ENCODE assay signal across 8 cellular contexts in genomic region chr16:89922884-89923639, GRCh38.
DNase-seq lines count a peak whose midpoint lies in the region; ATAC-seq and TF ChIP-seq lines count a peak whose summit lies in the region.

TSS of gene TUBB3 (plus strand) at chr16:89923342. CDS start at chr16:89923402, 60 bp downstream.

- H3K27ac Mint-ChIP-seq in activated naive CD8-positive, alpha-beta T cell treated with anti-CD3 and anti-CD28 coated beads, Interleukin-2, amount 50 U/mL, for 24 hours: no peak within 1 kb of the TSS

- CTCF ChIA-PET in HEK293T (lab: Yijun Ruan, JAX): interaction anchor here (0.6 to 2.2 kb wide), 3 partner anchors 12 to 187 kb away, joined by 6 to 16 read pairs (median 8); no protein-coding TSS in a partner anchor

- no peaks in the 10 kb centered on the region for H3K9me3 ChIP-seq in neuron (ENCODE audit: low read length)

- peak; percentile 18 for ATAC-seq in activated naive CD8-positive, alpha-beta T cell treated with anti-CD3 and anti-CD28 coated beads, Interleukin-2, amount 50 U/mL, for 24 hours
- ATAC-seq in GM19463 (IDR thresholded peaks at IDR 0.05; ENCODE audit: unreplicated experiment): no peak
- ATAC-seq in GM19324 (IDR thresholded peaks at IDR 0.05; ENCODE audit: low FRiP score, unreplicated experiment): no peak

- H3K4me3 Mint-ChIP-seq in activated naive CD8-positive, alpha-beta T cell treated with anti-CD3 and anti-CD28 coated beads, Interleukin-2, amount 50 U/mL, for 24 hours: peak within 1 kb of the TSS; percentile 59

- H3K4me1 ChIP-seq in neuron (ENCODE audit: insufficient read depth, low read length): peaks cover 25% of the 10 kb centered on the region

- no peaks in the 10 kb centered on the region for H3K9me3 Mint-ChIP-seq in activated naive CD8-positive, alpha-beta T cell treated with anti-CD3 and anti-CD28 coated beads, Interleukin-2, amount 50 U/mL, for 24 hours

- H3K4me1 Mint-ChIP-seq in activated naive CD8-positive, alpha-beta T cell treated with anti-CD3 and anti-CD28 coated beads, Interleukin-2, amount 50 U/mL, for 24 hours: peaks cover 41% of the 10 kb centered on the region

- H3K4me3 ChIP-seq in neuron (ENCODE audit: low read length): peak within 1 kb of the TSS; percentile 73

- peak; percentile 69 for DNase-seq in DMS153 (lab: John Stamatoyannopoulos, UW)
- DNase-seq in HEK293T (ENCODE audit: extremely low spot score): peak; percentile 90
- DNase-seq in NCI-H748 treated with DMSO at 0.1 percent for 48 hours (lab: John Stamatoyannopoulos, UW): peak; percentile 33
- DNase-seq in activated naive CD8-positive, alpha-beta T cell treated with anti-CD3 and anti-CD28 coated beads, Interleukin-2, amount 50 U/mL, for 24 hours: peak; percentile 54
- peak; percentile 88 for DNase-seq in glomerular visceral epithelial cell (ENCODE audit: extremely low spot score)

- no peaks in the 10 kb centered on the region for H3K27me3 ChIP-seq in neuron (ENCODE audit: insufficient read depth, low read length)

- H2AFZ ChIP-seq in neuron (ENCODE audit: low read depth, low read length): peak within 1 kb of the TSS; percentile 9

- POLR2A ChIA-PET in HEK293T (lab: Yijun Ruan, JAX): interaction anchor here (0.5 to 5.1 kb wide), 9 partner anchors 9 to 212 kb away, joined by 3 to 34 read pairs (median 7); partner anchors contain the start of gene TCF25

- no peaks in the 10 kb centered on the region for H3K36me3 Mint-ChIP-seq in activated naive CD8-positive, alpha-beta T cell treated with anti-CD3 and anti-CD28 coated beads, Interleukin-2, amount 50 U/mL, for 24 hours (ENCODE audit: low read depth)

- H3K36me3 ChIP-seq in neuron (ENCODE audit: insufficient read depth, low read length): peaks cover 18% of the 10 kb centered on the region

- peaks cover 60% of the 10 kb centered on the region for H3K27me3 Mint-ChIP-seq in activated naive CD8-positive, alpha-beta T cell treated with anti-CD3 and anti-CD28 coated beads, Interleukin-2, amount 50 U/mL, for 24 hours

TF ChIP-seq in HEK293T, 16 proteins besides CTCF, POLR2A, EP300 and RAD21:
- TF ChIP-seq TARDBP (IDR thresholded peaks at IDR 0.05): no peak
- TF ChIP-seq L3MBTL2 (conservative IDR thresholded peaks at IDR 0.05): 0 out of 2 replicates have a peak, but pooled peaks have one; percentile 14
- peak; percentile 41; the same call in 1 of the 2 replicates for TF ChIP-seq FOXM1 (IDR thresholded peaks at IDR 0.05; ENCODE audit: borderline replicate concordance)
- TF ChIP-seq HDGF (IDR thresholded peaks at IDR 0.05; ENCODE audit: borderline replicate concordance): no peak
- no peak for TF ChIP-seq NFRKB (IDR thresholded peaks at IDR 0.05)
- no peak for TF ChIP-seq LEF1 (IDR thresholded peaks at IDR 0.05; ENCODE audit: borderline replicate concordance)
- no peak for TF ChIP-seq FOXK2 (IDR thresholded peaks at IDR 0.05)

Comparison
In these comparisons a context has a peak if more than half of its experiments do, and no peak if none do; other contexts are left out.
1. DNase-seq: peak in every context shown above with its lines; median percentile 90 in HEK293T; 88 in glomerular visceral epithelial cell; 69 in DMS153; 54 in activated naive CD8-positive, alpha-beta T cell treated with anti-CD3 and anti-CD28 coated beads, Interleukin-2, amount 50 U/mL, for 24 hours; 33 in NCI-H748 treated with DMSO at 0.1 percent for 48 hours.